1 cellular context compared by ENCODE assay signal in the genomic region with DNA sequence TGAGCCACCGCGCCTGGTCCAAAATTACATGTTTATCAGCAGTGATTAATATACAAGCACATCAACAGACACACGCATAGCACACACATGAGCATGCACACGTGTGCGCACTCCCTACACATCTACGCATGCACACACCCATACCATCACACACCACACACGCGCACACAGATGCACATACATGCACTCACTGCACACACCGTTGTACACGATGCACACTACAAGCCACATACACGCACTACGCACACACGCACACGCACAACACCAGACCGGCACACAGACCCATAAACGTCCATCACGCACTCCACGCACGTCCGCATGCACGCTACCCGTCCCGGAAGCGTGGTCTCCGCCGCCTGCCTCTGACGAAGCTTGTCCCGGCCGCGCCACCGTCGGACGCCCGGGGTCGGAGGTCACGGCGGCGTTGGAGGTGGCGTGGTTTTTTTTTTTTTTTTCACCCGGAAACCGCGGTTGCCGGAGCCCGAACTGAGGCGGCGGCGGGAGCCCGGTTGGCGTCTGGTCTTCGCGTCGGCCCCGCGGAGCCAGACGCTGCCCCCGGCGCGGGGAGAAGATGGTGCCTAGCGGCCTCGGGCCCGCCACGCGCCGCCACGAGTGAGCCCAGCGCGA.
TF ChIP-seq lines count a peak whose summit lies in the region.

Gene TMEM248 (plus strand): TSS at position 457 of the 627 bp plus-strand sequence. CDS start 20,641 bp downstream, outside the sequence.

TF ChIP-seq in Ishikawa, 13 proteins besides CTCF, POLR2A, EP300 and RAD21 (continued from another document):
- TF ChIP-seq, protein P1, sequence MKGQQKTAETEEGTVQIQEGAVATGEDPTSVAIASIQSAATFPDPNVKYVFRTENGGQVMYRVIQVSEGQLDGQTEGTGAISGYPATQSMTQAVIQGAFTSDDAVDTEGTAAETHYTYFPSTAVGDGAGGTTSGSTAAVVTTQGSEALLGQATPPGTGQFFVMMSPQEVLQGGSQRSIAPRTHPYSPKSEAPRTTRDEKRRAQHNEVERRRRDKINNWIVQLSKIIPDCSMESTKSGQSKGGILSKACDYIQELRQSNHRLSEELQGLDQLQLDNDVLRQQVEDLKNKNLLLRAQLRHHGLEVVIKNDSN (IDR thresholded peaks at IDR 0.05) = peak; percentile 59; the same call in 1 of the 2 replicates
- no peak for TF ChIP-seq ZBTB7A (IDR thresholded peaks at IDR 0.05; ENCODE audit: low read depth)
- no peak for TF ChIP-seq NFIC (IDR thresholded peaks at IDR 0.05)
- TF ChIP-seq EGR1 (IDR thresholded peaks at IDR 0.05) = peak; percentile 34; the same call in 1 of the 2 replicates
